Comparison of ENCODE assay signal across 21 cellular contexts in genomic region chr3:183497313-183497712, GRCh38. TPM values are rescaled to one million over a fixed set of nuclear protein-coding genes. Genes with fewer than 3 reads are reported as not detected.
A peak's percentile ranks its signal among the peaks of the same experiment; 100 is the strongest.
DNase-seq lines count a peak whose midpoint lies in the region; ATAC-seq and TF ChIP-seq lines count a peak whose summit lies in the region.
"Had no signal": no experiment of that assay in that cellular context is flagged by ENCODE, and none has a peak within 500 bp of the region (broad histone marks: within the 10 kb centered on the region; RNA-seq: fewer than 3 reads in every experiment).

No MANE protein-coding gene starts in this region.

- H3K9ac ChIP-seq in PC-3 (ENCODE audit: low read length): no peak overlapping the region

- POLR2A ChIA-PET in PC-3 (lab: Charles Lee; ENCODE audit: unreplicated experiment): no interaction called here

- H3K4me3 ChIP-seq in PC-3 (ENCODE audit: low read length) (no peak overlapping the region), mucosa of descending colon (no peak overlapping the region)
- H3K4me3 ChIP-seq: SJCRH30 had no signal

- no peaks in the 10 kb centered on the region for H3F3A ChIP-seq in PC-3 (ENCODE audit: low read length, unreplicated experiment)

- H3K4me1 ChIP-seq in PC-3 (ENCODE audit: insufficient read depth, low read length) (no peaks in the 10 kb centered on the region), mucosa of descending colon (ENCODE audit: low read depth) (no peaks in the 10 kb centered on the region)
- H3K4me1 ChIP-seq: SJCRH30 had no signal

- TF ChIP-seq CTCF in PC-3 (conservative IDR thresholded peaks at IDR 0.05; ENCODE audit: low read depth, low read length) (no peak), mucosa of descending colon (IDR thresholded peaks at IDR 0.05) (no peak)

- no peak overlapping the region for H2AFZ ChIP-seq in PC-3 (ENCODE audit: low read length)

- H3K9me2 ChIP-seq in PC-3 (replicated peaks; ENCODE audit: low read length): no peaks in the 10 kb centered on the region

- no peaks in the 10 kb centered on the region for H3K9me3 ChIP-seq in PC-3 (ENCODE audit: low read length)
- no peaks in the 10 kb centered on the region for H3K9me3 ChIP-seq in mucosa of descending colon
- H3K9me3 ChIP-seq: SJCRH30 had no signal

- CTCF ChIA-PET in PC-3 (lab: Charles Lee): no interaction called here

- no peaks in the 10 kb centered on the region for H4K20me1 ChIP-seq in PC-3 (ENCODE audit: low read length)

- intact Hi-C loops in cardiac septum (cut with DNase I): no loop called here
- intact Hi-C loops in Right ventricle myocardium inferior (cut with DNase I): no loop called here
- intact Hi-C loops in PC-3 (cut with micrococcal nuclease): no loop called here
- intact Hi-C loops in mucosa of descending colon (cut with DNase I, micrococcal nuclease): no loop called here

- H3K36me3 ChIP-seq in PC-3 (ENCODE audit: low read depth, low read length) (no peaks in the 10 kb centered on the region), mucosa of descending colon (ENCODE audit: low read depth) (no peaks in the 10 kb centered on the region)
- H3K36me3 ChIP-seq: SJCRH30 had no signal

- H3K27ac ChIP-seq in PC-3 (ENCODE audit: low read length): no peak overlapping the region
- H3K27ac ChIP-seq: SJCRH30 had no signal

- DNase-seq in cardiac septum (ENCODE audit: low spot score) (peak; percentile 31), Right ventricle myocardium inferior (ENCODE audit: missing footprints) (no peak), PC-3 (peak; percentile 15), iPS-NIHi11 (ENCODE audit: low spot score) (peak; percentile 41), mucosa of descending colon (no peak), DMS153 treated with DMSO at 0.1 percent for 48 hours (lab: John Stamatoyannopoulos, UW; ENCODE audit: unreplicated experiment) (no peak), T1000 (lab: John Stamatoyannopoulos, UW) (no peak), NCI-H1092 (lab: John Stamatoyannopoulos, UW) (no peak)
- DNase-seq: CD4-positive, CD25-positive, alpha-beta regulatory T cell; COR-L47; GDM1; KBM-7; MM.1S; NCI-H1048; NCI-H1436; NCI-H187 treated with DMSO at 0.1 percent for 48 hours; NCI-H2107; NCI-H2227 treated with DMSO at 0.1 percent for 48 hours; NCI-H510A; NCI-H748 treated with DMSO at 0.1 percent for 48 hours; SJCRH30 had no signal

- BruUV-seq in PC-3 (replicated peaks; lab: Mats Ljungman, UMichigan): no TSS peak

- no peaks in the 10 kb centered on the region for H3K79me2 ChIP-seq in PC-3 (ENCODE audit: low read length)

- ATAC-seq in Right ventricle myocardium inferior: no peak
- ATAC-seq in PC-3: no peak
- peak; percentile 56 for ATAC-seq in mucosa of descending colon

- no peaks in the 10 kb centered on the region for H3K27me3 ChIP-seq in PC-3 (ENCODE audit: low read length)
- H3K27me3 ChIP-seq: SJCRH30 had no signal

- no peak overlapping the region for H3K4me2 ChIP-seq in PC-3 (ENCODE audit: low read length)

RNA-seq across cellular contexts. Expression of gene KLHL6, which starts 58.2 kb away (rescaled TPM):
- total RNA-seq in cardiac septum (2.2 TPM), Right ventricle myocardium inferior (0.97 TPM), PC-3 (2014; rRNA removed) (not detected in 2 replicates), mucosa of descending colon (1 to 10 TPM; 1.9 to 3.0 (median 1.9) TPM)
- total RNA-seq: SJCRH30 had no signal

Comparison
In these comparisons a context has a peak if more than half of its experiments do, and no peak if none do; other contexts are left out.
1. DNase-seq: peak in cardiac septum (single experiment), PC-3 (single experiment) and iPS-NIHi11 (single experiment); none in Right ventricle myocardium inferior (single experiment), mucosa of descending colon (0 of 3), DMS153 treated with DMSO at 0.1 percent for 48 hours (single experiment), T1000 (single experiment) and NCI-H1092 (single experiment).